7 cellular contexts compared by ENCODE assay signal in genomic region chr4:107389965-107390364, GRCh38.
"Had no signal": no experiment of that assay in that cellular context is flagged by ENCODE, and none has a peak within 500 bp of the region (broad histone marks: within the 10 kb centered on the region; RNA-seq: fewer than 3 reads in every experiment).

No MANE protein-coding gene starts in this region.

- DNase-seq: GM23248, GOT3, H7, HFFc6, KBM-7 had no signal

- H3K4me1 ChIP-seq: HAP-1 had no signal

- H3K36me3 ChIP-seq: HAP-1 had no signal

- H3K27ac ChIP-seq: GM23248, HL-60 had no signal

- H2AFZ ChIP-seq: GM23248 had no signal

- H3K4me3 ChIP-seq: GM23248, HAP-1 had no signal

- H3K9me3 ChIP-seq: HAP-1 had no signal

- H3K9ac ChIP-seq: GM23248 had no signal
